9 cellular contexts compared by ENCODE assay signal in genomic region chr9:137423810-137424291, GRCh38. TPM values are rescaled to one million over a fixed set of nuclear protein-coding genes. Genes with fewer than 3 reads are reported as not detected.
A peak's percentile ranks its signal among the peaks of the same experiment; 100 is the strongest.
DNase-seq lines count a peak whose midpoint lies in the region; TF ChIP-seq lines count a peak whose summit lies in the region.
"Had no signal": no experiment of that assay in that cellular context is flagged by ENCODE, and none has a peak within 500 bp of the region (broad histone marks: within the 10 kb centered on the region; RNA-seq: fewer than 3 reads in every experiment).

No MANE protein-coding gene starts in this region.

- H3K36me3 Mint-ChIP-seq in activated T-helper 2 cell treated with anti-CD3 and anti-CD28 coated beads, Interferon-gamma antibody, Interleukin-2, Interleukin-4, amounts not matched to agents 10 μg/mL and 5 μg/mL and 100 μg/mL, durations not matched to agents 14 hours and 24 hours and 36 hours (ENCODE audit: low read depth) = no peaks in the 10 kb centered on the region
- no peaks in the 10 kb centered on the region for H3K36me3 Mint-ChIP-seq in immature natural killer cell

- peak overlapping the region; percentile 28 for H3K4me3 Mint-ChIP-seq in activated T-helper 2 cell treated with anti-CD3 and anti-CD28 coated beads, Interferon-gamma antibody, Interleukin-2, Interleukin-4, amounts not matched to agents 10 μg/mL and 5 μg/mL and 100 μg/mL, durations not matched to agents 14 hours and 24 hours and 36 hours (ENCODE audit: low read depth)
- peak overlapping the region in 3 of 5 donors; percentile 71 to 76 (median 76) for H3K4me3 Mint-ChIP-seq in immature natural killer cell

- peak overlapping the region; percentile 51 for H3K27ac ChIP-seq in substantia nigra (ENCODE audit: low read depth, low read length, poor library complexity, severe bottlenecking)

- peak overlapping the region; percentile 24 for H3K4me3 ChIP-seq in HFF-Myc (replicated peaks; ENCODE audit: low read depth, low read length)

- DNase-seq in CD1c-positive myeloid dendritic cell (ENCODE audit: extremely low spot score) (peak; percentile 61), HFF-Myc (ENCODE audit: extremely low read depth, low read depth) (no peak), immature natural killer cell (no peak), substantia nigra (lab: John Stamatoyannopoulos, UW) (peak in 1 of 49 donors; percentile 39), DMS 273 treated with DMSO at 0.1 percent for 48 hours (lab: John Stamatoyannopoulos, UW) (no peak), NAMALWA (ENCODE audit: low spot score) (no peak)
- DNase-seq in activated T-helper 2 cell treated with anti-CD3 and anti-CD28 coated beads, Interferon-gamma antibody, Interleukin-2, Interleukin-4, amounts not matched to agents 10 μg/mL and 5 μg/mL and 100 μg/mL, durations not matched to agents 14 hours and 24 hours and 36 hours (ENCODE audit: low spot score) = no peak
- no peak for DNase-seq in stimulated activated CD4-positive, alpha-beta T cell treated with anti-CD3 and anti-CD28 coated beads, Interleukin-4, amount 100 ng/mL, for 24 hours

- H3K9me3 Mint-ChIP-seq in activated T-helper 2 cell treated with anti-CD3 and anti-CD28 coated beads, Interferon-gamma antibody, Interleukin-2, Interleukin-4, amounts not matched to agents 10 μg/mL and 5 μg/mL and 100 μg/mL, durations not matched to agents 14 hours and 24 hours and 36 hours = no peaks in the 10 kb centered on the region
- H3K9me3 Mint-ChIP-seq in immature natural killer cell = no peaks in the 10 kb centered on the region

- no peak for TF ChIP-seq CTCF in HFF-Myc (IDR thresholded peaks at IDR 0.05; ENCODE audit: low read depth, low read length, missing control alignments)

- H3K4me1 Mint-ChIP-seq in activated T-helper 2 cell treated with anti-CD3 and anti-CD28 coated beads, Interferon-gamma antibody, Interleukin-2, Interleukin-4, amounts not matched to agents 10 μg/mL and 5 μg/mL and 100 μg/mL, durations not matched to agents 14 hours and 24 hours and 36 hours (ENCODE audit: low read depth) = peaks cover 10% of the 10 kb centered on the region
- H3K4me1 Mint-ChIP-seq in immature natural killer cell = peaks cover 11 to 14% of the 10 kb centered on the region in 2 donors

- peaks cover 4% of the 10 kb centered on the region for H3K27me3 Mint-ChIP-seq in activated T-helper 2 cell treated with anti-CD3 and anti-CD28 coated beads, Interferon-gamma antibody, Interleukin-2, Interleukin-4, amounts not matched to agents 10 μg/mL and 5 μg/mL and 100 μg/mL, durations not matched to agents 14 hours and 24 hours and 36 hours (ENCODE audit: low read depth)
- peaks cover 2 to 4% (median 3%) of the 10 kb centered on the region in 3 donors for H3K27me3 Mint-ChIP-seq in immature natural killer cell (ENCODE audit: low read depth in 3 of 3)

- intact Hi-C loops in activated T-helper 2 cell treated with anti-CD3 and anti-CD28 coated beads, Interferon-gamma antibody, Interleukin-2, Interleukin-4, amounts not matched to agents 10 μg/mL and 5 μg/mL and 100 μg/mL, durations not matched to agents 14 hours and 24 hours and 36 hours (cut with micrococcal nuclease) = loop anchor here (2.0 to 10.0 kb wide), 3 partner anchors 21 to 111 kb away; no protein-coding TSS in a partner anchor

- no peak overlapping the region for H3K27ac Mint-ChIP-seq in activated T-helper 2 cell treated with anti-CD3 and anti-CD28 coated beads, Interferon-gamma antibody, Interleukin-2, Interleukin-4, amounts not matched to agents 10 μg/mL and 5 μg/mL and 100 μg/mL, durations not matched to agents 14 hours and 24 hours and 36 hours
- H3K27ac Mint-ChIP-seq in immature natural killer cell = no peak overlapping the region

RNA-seq across cellular contexts. Expression of gene NOXA1, which starts 0.7 kb away (rescaled TPM):
- 0.39 and 0.46 TPM in 2 replicates for total RNA-seq in activated T-helper 2 cell treated with anti-CD3 and anti-CD28 coated beads, Interferon-gamma antibody, Interleukin-2, Interleukin-4, amounts not matched to agents 10 μg/mL and 5 μg/mL and 100 μg/mL, durations not matched to agents 14 hours and 24 hours and 36 hours
- 1 to 10 TPM; 1.2 to 2.1 (median 1.4) TPM for polyA plus RNA-seq in immature natural killer cell
- total RNA-seq: HT1080 had no signal

RNA-seq across cellular contexts. Expression of gene EXD3, which starts 0.9 kb away (rescaled TPM):
- 6.8 and 8.0 TPM in 2 replicates for total RNA-seq in activated T-helper 2 cell treated with anti-CD3 and anti-CD28 coated beads, Interferon-gamma antibody, Interleukin-2, Interleukin-4, amounts not matched to agents 10 μg/mL and 5 μg/mL and 100 μg/mL, durations not matched to agents 14 hours and 24 hours and 36 hours
- polyA plus RNA-seq in immature natural killer cell = 1 to 10 TPM; 1.6 to 6.3 (median 4.3) TPM

RNA-seq across cellular contexts. Expression of gene ENTPD8, which starts 17.3 kb away (rescaled TPM):
- not detected in 2 replicates for total RNA-seq in activated T-helper 2 cell treated with anti-CD3 and anti-CD28 coated beads, Interferon-gamma antibody, Interleukin-2, Interleukin-4, amounts not matched to agents 10 μg/mL and 5 μg/mL and 100 μg/mL, durations not matched to agents 14 hours and 24 hours and 36 hours
- not detected for polyA plus RNA-seq in immature natural killer cell
- total RNA-seq: HT1080 had no signal

RNA-seq across cellular contexts. Expression of gene NSMF, which starts 35.3 kb away (rescaled TPM):
- total RNA-seq in activated T-helper 2 cell treated with anti-CD3 and anti-CD28 coated beads, Interferon-gamma antibody, Interleukin-2, Interleukin-4, amounts not matched to agents 10 μg/mL and 5 μg/mL and 100 μg/mL, durations not matched to agents 14 hours and 24 hours and 36 hours = 56.1 and 57.6 TPM in 2 replicates
- 10 to 100 TPM in 1 of 3 donors, 1 to 10 TPM in 2; 9.4 to 14.3 (median 9.6) TPM for polyA plus RNA-seq in immature natural killer cell
